1 cellular context compared by ENCODE assay signal in genomic region chr2:20221939-20222768, GRCh38.
A peak's percentile ranks its signal among the peaks of the same experiment; 100 is the strongest.
TF ChIP-seq lines count a peak whose summit lies in the region.

No MANE protein-coding gene starts in this region.

TF ChIP-seq in HEK293, 187 proteins besides CTCF, POLR2A, EP300 and RAD21 (continued from another document):
- TF ChIP-seq ZNF366 (tag by site-specific recombination; conservative IDR thresholded peaks at IDR 0.05) (peak; percentile 42; the same call in 1 of the 2 replicates), ZNF398 (tag by site-specific recombination; IDR thresholded peaks at IDR 0.05) (0 out of 2 replicates have a peak, but pooled peaks have one; percentile 7), ZNF335 (tag by site-specific recombination; conservative IDR thresholded peaks at IDR 0.05) (no peak), ZBTB48 (tag by site-specific recombination; IDR thresholded peaks at IDR 0.05) (no peak), ZNF433 (tag by site-specific recombination; IDR thresholded peaks at IDR 0.05; ENCODE audit: low read depth) (no peak), ZNF747 (tag by site-specific recombination; IDR thresholded peaks at IDR 0.05) (no peak), HIC1 (tag by site-specific recombination; IDR thresholded peaks at IDR 0.05) (peak; percentile 25; the same call in 1 of the 2 replicates), ZNF16 (tag by site-specific recombination; IDR thresholded peaks at IDR 0.05; ENCODE audit: low read depth) (no peak), ZBTB10 (tag by site-specific recombination; IDR thresholded peaks at IDR 0.05) (no peak), ZNF155 (tag by site-specific recombination; IDR thresholded peaks at IDR 0.05) (no peak), ZNF426 (tag by site-specific recombination; IDR thresholded peaks at IDR 0.05) (no peak), ZSCAN4 (tag by site-specific recombination; IDR thresholded peaks at IDR 0.05) (peak; percentile 45; the same call in 1 of the 2 replicates), BCL6B (tag by site-specific recombination; IDR thresholded peaks at IDR 0.05) (no peak), ZNF157 (tag by site-specific recombination; IDR thresholded peaks at IDR 0.05) (no peak), ZNF623 (tag by site-specific recombination; IDR thresholded peaks at IDR 0.05) (no peak), ZNF248 (tag by site-specific recombination; IDR thresholded peaks at IDR 0.05) (no peak), SP7 (tag by site-specific recombination; IDR thresholded peaks at IDR 0.05) (no peak), ZBTB21 (tag by site-specific recombination; IDR thresholded peaks at IDR 0.05) (no peak), ZNF518A (tag by site-specific recombination; conservative IDR thresholded peaks at IDR 0.05; ENCODE audit: low read depth) (no peak), ZNF501 (tag by site-specific recombination; IDR thresholded peaks at IDR 0.05) (no peak), ZNF121 (tag by site-specific recombination; IDR thresholded peaks at IDR 0.05) (no peak), SALL2 (tag by site-specific recombination; IDR thresholded peaks at IDR 0.05; ENCODE audit: borderline replicate concordance) (no peak), KLF16 (tag by site-specific recombination; IDR thresholded peaks at IDR 0.05) (no peak)
